In the genomic region with DNA sequence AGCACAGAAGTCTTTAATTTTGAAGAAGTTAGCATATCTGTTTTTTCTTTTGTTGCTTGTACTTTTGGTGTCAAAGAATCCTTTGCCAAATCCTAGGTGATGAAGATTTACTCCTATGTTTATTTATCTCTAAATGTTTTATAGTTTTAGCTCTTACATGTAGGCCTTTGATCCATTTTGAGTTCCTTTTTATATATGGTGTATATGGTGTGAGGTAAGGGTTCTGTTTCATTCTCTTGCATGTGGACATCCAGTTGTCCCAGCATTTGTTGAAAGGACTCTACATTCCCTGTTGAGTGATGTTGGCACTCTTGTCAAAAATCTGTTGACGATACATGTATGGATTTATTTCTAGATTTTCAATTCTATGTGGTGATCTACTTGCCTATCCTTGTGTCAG, we compare ENCODE assay signal across 21 cellular contexts.
DNase-seq lines count a peak whose midpoint lies in the region; ATAC-seq and TF ChIP-seq lines count a peak whose summit lies in the region.
"Had no signal": no experiment of that assay in that cellular context is flagged by ENCODE, and none has a peak within 500 bp of the region (broad histone marks: within the 10 kb centered on the region; RNA-seq: fewer than 3 reads in every experiment).

No MANE protein-coding gene starts in this region.

- TF ChIP-seq EP300 in transverse colon (IDR thresholded peaks at IDR 0.05; ENCODE audit: low read depth) = no peak

- H3K27ac ChIP-seq in transverse colon = no peak overlapping the region
- H3K27ac ChIP-seq: BLaER1, GM23248, RWPE1 had no signal

- no peak for TF ChIP-seq CTCF in transverse colon (IDR thresholded peaks at IDR 0.05)

- ATAC-seq in activated naive CD4-positive, alpha-beta T cell treated with anti-CD3 and anti-CD28 coated beads, Interleukin-2, amount 50 U/mL, for 72 hours = no peak
- ATAC-seq in activated naive CD8-positive, alpha-beta T cell treated with anti-CD3 and anti-CD28 coated beads, Interleukin-2, amount 50 U/mL, for 24 hours = no peak
- ATAC-seq: PC-3 had no signal

- TF ChIP-seq POLR2A in transverse colon (IDR thresholded peaks at IDR 0.05) = no peak

- in situ Hi-C loops in transverse colon (cut with MboI; ENCODE audit: low pct_ligation_motif_present in 1 of 4, low pct_unique_long_range_greater_than_20kb in 1 of 4, low sequenced_read_pairs in 3 of 4) = no loop called here

- 80 to 94% methylated on average over 1 of the region's 1 CpG for WGBS in transverse colon (ENCODE audit: low coverage in 1 of 2), 2 donors

- no peak overlapping the region for H3K4me3 ChIP-seq in transverse colon
- H3K4me3 ChIP-seq: BLaER1, GM23248 had no signal

- H3K4me1 Mint-ChIP-seq in T-helper 2 cell treated with Interferon-gamma antibody and Interleukin-4, amounts not matched to agents 5 μg/mL and 100 μg/mL, for 36 hours (ENCODE audit: low read depth) = peaks cover 13% of the 10 kb centered on the region
- H3K4me1 Mint-ChIP-seq in activated naive CD8-positive, alpha-beta T cell treated with anti-CD3 and anti-CD28 coated beads, Interleukin-2, amount 50 U/mL, for 24 hours = no peaks in the 10 kb centered on the region

- peaks cover 0 to 85% (median 29%) of the 10 kb centered on the region in 4 donors for H3K36me3 ChIP-seq in transverse colon

- no peak for DNase-seq in T-helper 2 cell treated with Interferon-gamma antibody and Interleukin-4, amounts not matched to agents 5 μg/mL and 100 μg/mL, for 36 hours (ENCODE audit: low spot score)
- DNase-seq in T-helper 2 cell = no peak
- no peak for DNase-seq in activated naive CD4-positive, alpha-beta T cell treated with anti-CD3 and anti-CD28 coated beads, Interleukin-2, amount 50 U/mL, for 72 hours (ENCODE audit: low spot score in 2 of 2)
- no peak for DNase-seq in activated naive CD4-positive, alpha-beta T cell treated with anti-CD3 and anti-CD28 coated beads, Interleukin-2, amount 50 U/mL, for 16 hours
- DNase-seq in activated naive CD8-positive, alpha-beta T cell treated with anti-CD3 and anti-CD28 coated beads, Interleukin-2, amount 50 U/mL, for 24 hours = no peak
- DNase-seq in dedifferentiated amniotic fluid mesenchymal stem cell (ENCODE audit: extremely low spot score) = no peak
- DNase-seq in SW 1271 (lab: John Stamatoyannopoulos, UW) = no peak
- DNase-seq in transverse colon = no peak
- DNase-seq: GF-D8, GM23248, HCEC 1CT, IMR-90, Kasumi-1, MM.1S, NCI-H1092 treated with DMSO at 0.1 percent for 48 hours, NCI-H2081 treated with DMSO at 0.1 percent for 48 hours, NCI-H510A treated with DMSO at 0.1 percent for 48 hours, NCI-H82, PC-3 had no signal

- H3K9me3 Mint-ChIP-seq in T-helper 2 cell treated with Interferon-gamma antibody and Interleukin-4, amounts not matched to agents 5 μg/mL and 100 μg/mL, for 36 hours = no peaks in the 10 kb centered on the region
- H3K9me3 Mint-ChIP-seq in activated naive CD4-positive, alpha-beta T cell treated with anti-CD3 and anti-CD28 coated beads, Interleukin-2, amount 50 U/mL, for 72 hours = no peaks in the 10 kb centered on the region
- peaks cover 5% of the 10 kb centered on the region for H3K9me3 Mint-ChIP-seq in activated naive CD8-positive, alpha-beta T cell treated with anti-CD3 and anti-CD28 coated beads, Interleukin-2, amount 50 U/mL, for 24 hours

- no peaks in the 10 kb centered on the region for H3K27me3 Mint-ChIP-seq in T-helper 2 cell treated with Interferon-gamma antibody and Interleukin-4, amounts not matched to agents 5 μg/mL and 100 μg/mL, for 36 hours (ENCODE audit: low read depth)
- H3K27me3 Mint-ChIP-seq in activated naive CD8-positive, alpha-beta T cell treated with anti-CD3 and anti-CD28 coated beads, Interleukin-2, amount 50 U/mL, for 24 hours = no peaks in the 10 kb centered on the region

- no peaks in the 10 kb centered on the region for H3K9me3 ChIP-seq in transverse colon

- peak overlapping the region; percentile 46 for H3K27ac Mint-ChIP-seq in T-helper 2 cell treated with Interferon-gamma antibody and Interleukin-4, amounts not matched to agents 5 μg/mL and 100 μg/mL, for 36 hours
- H3K27ac Mint-ChIP-seq in activated naive CD4-positive, alpha-beta T cell treated with anti-CD3 and anti-CD28 coated beads, Interleukin-2, amount 50 U/mL, for 72 hours = peak overlapping the region; percentile 33 to 67
- H3K27ac Mint-ChIP-seq in activated naive CD8-positive, alpha-beta T cell treated with anti-CD3 and anti-CD28 coated beads, Interleukin-2, amount 50 U/mL, for 24 hours = peak overlapping the region; percentile 28

- intact Hi-C loops in transverse colon (cut with DNase I; ENCODE audit: low total_unique reads) = no loop called here

- H3K36me3 Mint-ChIP-seq in T-helper 2 cell treated with Interferon-gamma antibody and Interleukin-4, amounts not matched to agents 5 μg/mL and 100 μg/mL, for 36 hours (ENCODE audit: low read depth) = peaks cover 86% of the 10 kb centered on the region
- peaks cover 47 to 85% of the 10 kb centered on the region in 2 donors for H3K36me3 Mint-ChIP-seq in activated naive CD4-positive, alpha-beta T cell treated with anti-CD3 and anti-CD28 coated beads, Interleukin-2, amount 50 U/mL, for 72 hours
- H3K36me3 Mint-ChIP-seq in activated naive CD8-positive, alpha-beta T cell treated with anti-CD3 and anti-CD28 coated beads, Interleukin-2, amount 50 U/mL, for 24 hours (ENCODE audit: low read depth) = peaks cover 76% of the 10 kb centered on the region

- no peak overlapping the region for H3K4me3 Mint-ChIP-seq in T-helper 2 cell treated with Interferon-gamma antibody and Interleukin-4, amounts not matched to agents 5 μg/mL and 100 μg/mL, for 36 hours
- no peak overlapping the region for H3K4me3 Mint-ChIP-seq in activated naive CD8-positive, alpha-beta T cell treated with anti-CD3 and anti-CD28 coated beads, Interleukin-2, amount 50 U/mL, for 24 hours

- H3K27me3 ChIP-seq in transverse colon = no peaks in the 10 kb centered on the region
- H3K27me3 ChIP-seq: BLaER1 had no signal

- no peaks in the 10 kb centered on the region for H3K4me1 ChIP-seq in transverse colon
- H3K4me1 ChIP-seq: BLaER1 had no signal
